ENCODE assay signal across 1 cellular context in the genomic region with DNA sequence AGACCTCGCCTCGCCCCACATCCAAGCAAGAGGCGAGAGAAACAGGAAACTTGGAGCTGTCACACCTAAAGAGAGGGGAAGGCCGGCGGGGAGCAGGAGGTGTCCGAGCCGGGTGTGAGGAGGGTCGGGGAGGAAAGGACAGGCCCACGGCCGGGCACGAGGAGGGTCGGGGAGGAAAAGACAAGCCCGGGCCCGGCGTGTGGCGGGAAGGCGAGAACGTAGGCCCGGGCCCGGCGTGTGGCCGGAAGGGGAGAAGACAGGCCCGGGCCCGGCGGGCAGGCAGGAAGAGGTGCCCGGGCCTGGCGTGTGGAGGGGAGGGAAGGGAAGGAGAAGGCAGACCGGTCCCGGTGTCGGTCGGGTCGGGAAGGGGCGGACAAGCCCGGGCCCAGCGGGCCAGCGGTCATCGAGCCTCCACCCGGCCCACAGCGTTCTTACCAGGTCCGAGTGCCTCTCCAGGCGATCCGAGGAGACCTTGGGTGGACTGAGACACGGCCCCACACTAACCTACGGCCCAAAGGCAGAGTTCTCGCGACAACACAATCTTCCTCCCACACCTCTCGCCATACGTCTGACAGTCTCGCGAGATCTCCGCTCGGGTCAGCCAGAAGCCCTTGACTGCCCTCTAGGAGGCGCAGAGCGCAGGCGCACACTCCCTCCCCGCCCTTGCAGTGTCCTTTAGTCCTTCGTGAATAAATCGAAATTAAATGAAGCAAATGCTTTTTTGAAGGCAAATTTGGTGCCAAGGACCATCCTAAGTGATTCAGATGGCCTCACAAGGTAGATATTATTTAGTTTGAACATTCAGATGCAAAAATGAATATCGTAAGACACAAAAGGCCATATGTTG.
TF ChIP-seq lines count a peak whose summit lies in the region.

TSS of gene NCOA4 (minus strand) at position 533 of the 847 bp plus-strand sequence. CDS start 13,943 bp downstream, outside the sequence.

TF ChIP-seq in K562, 482 proteins besides CTCF, POLR2A, EP300 and RAD21 (continued from another document and continues in another):
- TF ChIP-seq, protein P1, sequence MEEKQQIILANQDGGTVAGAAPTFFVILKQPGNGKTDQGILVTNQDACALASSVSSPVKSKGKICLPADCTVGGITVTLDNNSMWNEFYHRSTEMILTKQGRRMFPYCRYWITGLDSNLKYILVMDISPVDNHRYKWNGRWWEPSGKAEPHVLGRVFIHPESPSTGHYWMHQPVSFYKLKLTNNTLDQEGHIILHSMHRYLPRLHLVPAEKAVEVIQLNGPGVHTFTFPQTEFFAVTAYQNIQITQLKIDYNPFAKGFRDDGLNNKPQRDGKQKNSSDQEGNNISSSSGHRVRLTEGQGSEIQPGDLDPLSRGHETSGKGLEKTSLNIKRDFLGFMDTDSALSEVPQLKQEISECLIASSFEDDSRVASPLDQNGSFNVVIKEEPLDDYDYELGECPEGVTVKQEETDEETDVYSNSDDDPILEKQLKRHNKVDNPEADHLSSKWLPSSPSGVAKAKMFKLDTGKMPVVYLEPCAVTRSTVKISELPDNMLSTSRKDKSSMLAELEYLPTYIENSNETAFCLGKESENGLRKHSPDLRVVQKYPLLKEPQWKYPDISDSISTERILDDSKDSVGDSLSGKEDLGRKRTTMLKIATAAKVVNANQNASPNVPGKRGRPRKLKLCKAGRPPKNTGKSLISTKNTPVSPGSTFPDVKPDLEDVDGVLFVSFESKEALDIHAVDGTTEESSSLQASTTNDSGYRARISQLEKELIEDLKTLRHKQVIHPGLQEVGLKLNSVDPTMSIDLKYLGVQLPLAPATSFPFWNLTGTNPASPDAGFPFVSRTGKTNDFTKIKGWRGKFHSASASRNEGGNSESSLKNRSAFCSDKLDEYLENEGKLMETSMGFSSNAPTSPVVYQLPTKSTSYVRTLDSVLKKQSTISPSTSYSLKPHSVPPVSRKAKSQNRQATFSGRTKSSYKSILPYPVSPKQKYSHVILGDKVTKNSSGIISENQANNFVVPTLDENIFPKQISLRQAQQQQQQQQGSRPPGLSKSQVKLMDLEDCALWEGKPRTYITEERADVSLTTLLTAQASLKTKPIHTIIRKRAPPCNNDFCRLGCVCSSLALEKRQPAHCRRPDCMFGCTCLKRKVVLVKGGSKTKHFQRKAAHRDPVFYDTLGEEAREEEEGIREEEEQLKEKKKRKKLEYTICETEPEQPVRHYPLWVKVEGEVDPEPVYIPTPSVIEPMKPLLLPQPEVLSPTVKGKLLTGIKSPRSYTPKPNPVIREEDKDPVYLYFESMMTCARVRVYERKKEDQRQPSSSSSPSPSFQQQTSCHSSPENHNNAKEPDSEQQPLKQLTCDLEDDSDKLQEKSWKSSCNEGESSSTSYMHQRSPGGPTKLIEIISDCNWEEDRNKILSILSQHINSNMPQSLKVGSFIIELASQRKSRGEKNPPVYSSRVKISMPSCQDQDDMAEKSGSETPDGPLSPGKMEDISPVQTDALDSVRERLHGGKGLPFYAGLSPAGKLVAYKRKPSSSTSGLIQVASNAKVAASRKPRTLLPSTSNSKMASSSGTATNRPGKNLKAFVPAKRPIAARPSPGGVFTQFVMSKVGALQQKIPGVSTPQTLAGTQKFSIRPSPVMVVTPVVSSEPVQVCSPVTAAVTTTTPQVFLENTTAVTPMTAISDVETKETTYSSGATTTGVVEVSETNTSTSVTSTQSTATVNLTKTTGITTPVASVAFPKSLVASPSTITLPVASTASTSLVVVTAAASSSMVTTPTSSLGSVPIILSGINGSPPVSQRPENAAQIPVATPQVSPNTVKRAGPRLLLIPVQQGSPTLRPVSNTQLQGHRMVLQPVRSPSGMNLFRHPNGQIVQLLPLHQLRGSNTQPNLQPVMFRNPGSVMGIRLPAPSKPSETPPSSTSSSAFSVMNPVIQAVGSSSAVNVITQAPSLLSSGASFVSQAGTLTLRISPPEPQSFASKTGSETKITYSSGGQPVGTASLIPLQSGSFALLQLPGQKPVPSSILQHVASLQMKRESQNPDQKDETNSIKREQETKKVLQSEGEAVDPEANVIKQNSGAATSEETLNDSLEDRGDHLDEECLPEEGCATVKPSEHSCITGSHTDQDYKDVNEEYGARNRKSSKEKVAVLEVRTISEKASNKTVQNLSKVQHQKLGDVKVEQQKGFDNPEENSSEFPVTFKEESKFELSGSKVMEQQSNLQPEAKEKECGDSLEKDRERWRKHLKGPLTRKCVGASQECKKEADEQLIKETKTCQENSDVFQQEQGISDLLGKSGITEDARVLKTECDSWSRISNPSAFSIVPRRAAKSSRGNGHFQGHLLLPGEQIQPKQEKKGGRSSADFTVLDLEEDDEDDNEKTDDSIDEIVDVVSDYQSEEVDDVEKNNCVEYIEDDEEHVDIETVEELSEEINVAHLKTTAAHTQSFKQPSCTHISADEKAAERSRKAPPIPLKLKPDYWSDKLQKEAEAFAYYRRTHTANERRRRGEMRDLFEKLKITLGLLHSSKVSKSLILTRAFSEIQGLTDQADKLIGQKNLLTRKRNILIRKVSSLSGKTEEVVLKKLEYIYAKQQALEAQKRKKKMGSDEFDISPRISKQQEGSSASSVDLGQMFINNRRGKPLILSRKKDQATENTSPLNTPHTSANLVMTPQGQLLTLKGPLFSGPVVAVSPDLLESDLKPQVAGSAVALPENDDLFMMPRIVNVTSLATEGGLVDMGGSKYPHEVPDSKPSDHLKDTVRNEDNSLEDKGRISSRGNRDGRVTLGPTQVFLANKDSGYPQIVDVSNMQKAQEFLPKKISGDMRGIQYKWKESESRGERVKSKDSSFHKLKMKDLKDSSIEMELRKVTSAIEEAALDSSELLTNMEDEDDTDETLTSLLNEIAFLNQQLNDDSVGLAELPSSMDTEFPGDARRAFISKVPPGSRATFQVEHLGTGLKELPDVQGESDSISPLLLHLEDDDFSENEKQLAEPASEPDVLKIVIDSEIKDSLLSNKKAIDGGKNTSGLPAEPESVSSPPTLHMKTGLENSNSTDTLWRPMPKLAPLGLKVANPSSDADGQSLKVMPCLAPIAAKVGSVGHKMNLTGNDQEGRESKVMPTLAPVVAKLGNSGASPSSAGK (IDR thresholded peaks at IDR 0.05), result peak; percentile 85
- no peak for TF ChIP-seq ZC3H8 (IDR thresholded peaks at IDR 0.05)
- TF ChIP-seq HDAC6 (IDR thresholded peaks at IDR 0.05; ENCODE audit: low read depth, low read length), result no peak
- TF ChIP-seq PTBP1 (IDR thresholded peaks at IDR 0.05; ENCODE audit: low read depth, low read length), result no peak
- TF ChIP-seq ZNF79 (CRISPR knock-in tag; IDR thresholded peaks at IDR 0.05; ENCODE audit: low read depth), result no peak
- TF ChIP-seq, protein P2, sequence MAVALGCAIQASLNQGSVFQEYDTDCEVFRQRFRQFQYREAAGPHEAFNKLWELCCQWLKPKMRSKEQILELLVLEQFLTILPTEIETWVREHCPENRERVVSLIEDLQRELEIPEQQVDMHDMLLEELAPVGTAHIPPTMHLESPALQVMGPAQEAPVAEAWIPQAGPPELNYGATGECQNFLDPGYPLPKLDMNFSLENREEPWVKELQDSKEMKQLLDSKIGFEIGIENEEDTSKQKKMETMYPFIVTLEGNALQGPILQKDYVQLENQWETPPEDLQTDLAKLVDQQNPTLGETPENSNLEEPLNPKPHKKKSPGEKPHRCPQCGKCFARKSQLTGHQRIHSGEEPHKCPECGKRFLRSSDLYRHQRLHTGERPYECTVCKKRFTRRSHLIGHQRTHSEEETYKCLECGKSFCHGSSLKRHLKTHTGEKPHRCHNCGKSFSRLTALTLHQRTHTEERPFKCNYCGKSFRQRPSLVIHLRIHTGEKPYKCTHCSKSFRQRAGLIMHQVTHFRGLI (CRISPR knock-in tag; IDR thresholded peaks at IDR 0.05), result no peak
- no peak for TF ChIP-seq ZNF584 (CRISPR knock-in tag; IDR thresholded peaks at IDR 0.05; ENCODE audit: low read depth)
- TF ChIP-seq CREM (IDR thresholded peaks at IDR 0.05; ENCODE audit: low read depth), result peak; percentile 83
- no peak for TF ChIP-seq SRSF1 (IDR thresholded peaks at IDR 0.05; ENCODE audit: low read depth, low read length)
- no peak; a peak in 1 of 4 replicates for TF ChIP-seq ZMIZ1 (IDR thresholded peaks at IDR 0.05; ENCODE audit: low read depth in 2 of 2, low read length in 2 of 2)
- TF ChIP-seq MYNN (IDR thresholded peaks at IDR 0.05), result no peak
- TF ChIP-seq MYNN (CRISPR knock-in tag; IDR thresholded peaks at IDR 0.05), result no peak
- TF ChIP-seq CHAMP1 (IDR thresholded peaks at IDR 0.05), result peak; percentile 68
- no peak for TF ChIP-seq ZNF174 (CRISPR knock-in tag; IDR thresholded peaks at IDR 0.05)
- TF ChIP-seq THRAP3 (IDR thresholded peaks at IDR 0.05; ENCODE audit: borderline replicate concordance), result no peak
- TF ChIP-seq MLLT1 (IDR thresholded peaks at IDR 0.05), result peak; percentile 63 to 88; a peak in 3 of 4 replicates
- peak; percentile 79; the same call in 1 of the 2 replicates for TF ChIP-seq ZBED1 (IDR thresholded peaks at IDR 0.05)
- no peak for TF ChIP-seq TSC22D4 (tag; IDR thresholded peaks at IDR 0.05)
- TF ChIP-seq, protein P3, sequence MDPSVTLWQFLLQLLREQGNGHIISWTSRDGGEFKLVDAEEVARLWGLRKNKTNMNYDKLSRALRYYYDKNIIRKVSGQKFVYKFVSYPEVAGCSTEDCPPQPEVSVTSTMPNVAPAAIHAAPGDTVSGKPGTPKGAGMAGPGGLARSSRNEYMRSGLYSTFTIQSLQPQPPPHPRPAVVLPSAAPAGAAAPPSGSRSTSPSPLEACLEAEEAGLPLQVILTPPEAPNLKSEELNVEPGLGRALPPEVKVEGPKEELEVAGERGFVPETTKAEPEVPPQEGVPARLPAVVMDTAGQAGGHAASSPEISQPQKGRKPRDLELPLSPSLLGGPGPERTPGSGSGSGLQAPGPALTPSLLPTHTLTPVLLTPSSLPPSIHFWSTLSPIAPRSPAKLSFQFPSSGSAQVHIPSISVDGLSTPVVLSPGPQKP (CRISPR knock-in tag; IDR thresholded peaks at IDR 0.05), result no peak
- peak; percentile 96 for TF ChIP-seq PHF8 (IDR thresholded peaks at IDR 0.05; ENCODE audit: borderline replicate concordance, low read length)
- no peak for TF ChIP-seq ZNF41 (CRISPR knock-in tag; conservative IDR thresholded peaks at IDR 0.05)
- no peak for TF ChIP-seq NFRKB (IDR thresholded peaks at IDR 0.05; ENCODE audit: low read depth)
- TF ChIP-seq RCOR1 (IDR thresholded peaks at IDR 0.05; ENCODE audit: borderline replicate concordance in 1 of 2, low read depth in 2 of 2, low read length in 2 of 2), result peak in 1 of 2 experiments; percentile 58; a peak in 2 of 4 replicates
- TF ChIP-seq ZNF133 (CRISPR knock-in tag; IDR thresholded peaks at IDR 0.05), result no peak
- TF ChIP-seq ETV5 (CRISPR knock-in tag; IDR thresholded peaks at IDR 0.05; ENCODE audit: low read depth), result peak; percentile 92
- peak; percentile 77; the same call in 1 of the 2 replicates for TF ChIP-seq ZNF511 (CRISPR knock-in tag; IDR thresholded peaks at IDR 0.05)
